14 cellular contexts compared by ENCODE assay signal in the genomic region with DNA sequence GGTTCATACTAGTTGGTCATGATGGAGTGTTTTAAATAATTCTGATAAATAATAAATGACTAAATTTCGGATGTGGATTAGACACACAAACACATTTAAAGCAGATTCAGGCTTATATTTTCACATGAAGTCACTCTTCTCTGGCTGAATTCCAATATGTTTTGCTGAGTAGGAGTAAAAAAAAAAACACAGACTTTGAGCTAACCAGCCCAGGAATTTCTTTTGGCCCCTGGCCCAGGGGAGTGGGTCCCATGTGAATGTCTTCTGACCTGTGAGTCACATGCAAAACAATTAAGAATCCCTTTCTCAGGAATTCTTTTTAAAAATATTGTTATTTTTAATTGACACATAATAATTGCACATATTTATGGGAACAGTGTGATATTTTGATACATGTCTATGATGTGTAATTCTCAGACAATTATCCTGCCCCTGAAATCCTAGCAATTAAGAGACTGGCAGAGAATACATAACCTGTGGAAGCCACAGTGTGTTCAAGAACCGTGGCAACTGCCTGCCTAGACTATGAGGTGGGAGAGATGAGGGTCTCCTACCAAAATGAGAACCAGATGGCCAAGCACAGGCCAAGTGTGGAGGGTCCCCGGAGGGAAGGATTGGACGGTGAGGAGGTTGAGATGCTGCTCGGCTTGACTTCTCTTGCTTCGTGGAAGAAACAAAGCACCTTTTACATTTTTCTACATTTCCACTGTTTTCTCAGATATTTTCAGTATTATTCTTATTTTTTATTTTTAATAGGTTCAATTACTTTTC.
A peak's percentile ranks its signal among the peaks of the same experiment; 100 is the strongest.
DNase-seq lines count a peak whose midpoint lies in the region; ATAC-seq and TF ChIP-seq lines count a peak whose summit lies in the region.
"Had no signal": no experiment of that assay in that cellular context is flagged by ENCODE, and none has a peak within 500 bp of the region (broad histone marks: within the 10 kb centered on the region; RNA-seq: fewer than 3 reads in every experiment).

No MANE protein-coding gene starts in this region.

- peaks cover 49% of the 10 kb centered on the region for H3K4me1 Mint-ChIP-seq in chondrocyte (ENCODE audit: low read depth)

- peak overlapping the region; percentile 46 for H3K4me3 Mint-ChIP-seq in chondrocyte (ENCODE audit: unreplicated experiment)
- H3K4me3 Mint-ChIP-seq: activated CD4-positive, alpha-beta memory T cell treated with anti-CD3 and anti-CD28 coated beads for 36 hours; T-helper 1 cell treated with Interleukin-12 subunit alpha and Interleukin-12 subunit beta and Interleukin-4 antibody, amounts not matched to agents 30 μg/mL and 1 μg/mL, for 36 hours had no signal

- no peaks in the 10 kb centered on the region for H3K9me3 ChIP-seq in thymus (ENCODE audit: control insufficient read depth)
- H3K9me3 ChIP-seq: colonic mucosa had no signal

- no peaks in the 10 kb centered on the region for H3K27me3 Mint-ChIP-seq in chondrocyte (ENCODE audit: low read depth)
- H3K27me3 Mint-ChIP-seq: activated CD4-positive, alpha-beta memory T cell treated with anti-CD3 and anti-CD28 coated beads for 36 hours had no signal

- peak overlapping the region; percentile 60 for H3K27ac ChIP-seq in thymus (ENCODE audit: low read depth)
- H3K27ac ChIP-seq: colonic mucosa had no signal

- H3K27me3 ChIP-seq in thymus (ENCODE audit: control insufficient read depth, insufficient read depth): no peaks in the 10 kb centered on the region
- H3K27me3 ChIP-seq: colonic mucosa had no signal

- ATAC-seq in GM21576 (IDR thresholded peaks at IDR 0.05; ENCODE audit: unreplicated experiment) (no peak), GM19467 (IDR thresholded peaks at IDR 0.05; ENCODE audit: unreplicated experiment) (no peak)

- no peak overlapping the region for H3K4me3 ChIP-seq in thymus (ENCODE audit: low read length)
- H3K4me3 ChIP-seq: colonic mucosa had no signal

- 93% methylated on average over 6 of the region's 6 CpGs for WGBS in thymus

- H3K36me3 ChIP-seq in thymus (ENCODE audit: control insufficient read depth, insufficient read depth): no peaks in the 10 kb centered on the region
- H3K36me3 ChIP-seq: colonic mucosa had no signal

- H3K4me1 ChIP-seq in thymus (ENCODE audit: control insufficient read depth, insufficient read depth, low read length): no peaks in the 10 kb centered on the region
- H3K4me1 ChIP-seq: colonic mucosa had no signal

- H3K9me3 Mint-ChIP-seq in chondrocyte (ENCODE audit: low read depth): peaks cover 3% of the 10 kb centered on the region
- H3K9me3 Mint-ChIP-seq: activated CD4-positive, alpha-beta memory T cell treated with anti-CD3 and anti-CD28 coated beads for 36 hours; T-helper 1 cell treated with Interleukin-12 subunit alpha and Interleukin-12 subunit beta and Interleukin-4 antibody, amounts not matched to agents 30 μg/mL and 1 μg/mL, for 36 hours had no signal

- peak; percentile 6 for DNase-seq in NCI-H2171 treated with DMSO at 0.1 percent for 48 hours (lab: John Stamatoyannopoulos, UW)
- no peak for DNase-seq in NCI-H2171 (lab: John Stamatoyannopoulos, UW)
- DNase-seq in chondrocyte (ENCODE audit: low spot score): no peak
- peak; percentile 51 for DNase-seq in left kidney (ENCODE audit: low read depth, low spot score)
- DNase-seq in stimulated activated CD4-positive, alpha-beta T cell treated with anti-CD3 and anti-CD28 coated beads, Interleukin-4, amount 100 ng/mL, for 1 hour: no peak
- DNase-seq: 8988T; activated CD4-positive, alpha-beta memory T cell treated with anti-CD3 and anti-CD28 coated beads for 36 hours; activated gamma-delta T cell; colonic mucosa; DMS53 had no signal

- peaks cover 15% of the 10 kb centered on the region for H3K36me3 Mint-ChIP-seq in chondrocyte (ENCODE audit: low read depth)
- H3K36me3 Mint-ChIP-seq: activated CD4-positive, alpha-beta memory T cell treated with anti-CD3 and anti-CD28 coated beads for 36 hours had no signal

- H3K27ac Mint-ChIP-seq in chondrocyte (ENCODE audit: unreplicated experiment): peak overlapping the region; percentile 100
- H3K27ac Mint-ChIP-seq: activated CD4-positive, alpha-beta memory T cell treated with anti-CD3 and anti-CD28 coated beads for 36 hours; T-helper 1 cell treated with Interleukin-12 subunit alpha and Interleukin-12 subunit beta and Interleukin-4 antibody, amounts not matched to agents 30 μg/mL and 1 μg/mL, for 36 hours had no signal

- no peak for TF ChIP-seq CTCF in chondrocyte (IDR thresholded peaks at IDR 0.05)

Comparison
In these comparisons a context has a peak if more than half of its experiments do, and no peak if none do; other contexts are left out.
1. DNase-seq: peak in NCI-H2171 treated with DMSO at 0.1 percent for 48 hours (single experiment) and left kidney (single experiment); none in NCI-H2171 (single experiment), chondrocyte (single experiment) and stimulated activated CD4-positive, alpha-beta T cell treated with anti-CD3 and anti-CD28 coated beads, Interleukin-4, amount 100 ng/mL, for 1 hour (single experiment).